Comparison of ENCODE assay signal across 21 cellular contexts in the genomic region with DNA sequence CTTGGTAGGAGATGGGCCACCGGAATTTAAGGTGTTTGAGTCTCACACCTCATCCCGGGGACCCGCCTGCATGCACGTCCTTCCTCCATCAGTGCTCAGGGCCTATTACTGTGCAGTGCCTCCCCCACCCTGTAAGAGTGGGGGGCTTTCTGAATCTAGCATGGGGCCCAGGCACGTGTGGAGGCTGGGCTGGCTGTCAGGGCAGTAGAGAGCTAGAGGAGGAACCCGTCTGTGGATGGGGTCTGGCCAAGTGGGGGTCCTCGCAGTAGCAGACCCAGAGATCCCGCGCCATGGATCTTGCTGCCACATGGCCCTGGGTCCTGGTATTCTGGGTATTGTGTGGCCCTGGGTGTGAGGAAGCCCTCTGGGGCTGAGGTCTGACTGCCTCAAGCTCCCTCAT.
"Had no signal": no experiment of that assay in that cellular context is flagged by ENCODE, and none has a peak within 500 bp of the region (broad histone marks: within the 10 kb centered on the region; RNA-seq: fewer than 3 reads in every experiment).

No MANE protein-coding gene starts in this region.

- DNase-seq: activated CD4-positive, alpha-beta T cell treated with anti-CD3 and anti-CD28 coated beads, Interleukin-2, amount 50 U/mL, for 1 hour; activated naive CD4-positive, alpha-beta T cell; activated naive CD8-positive, alpha-beta T cell treated with anti-CD3 and anti-CD28 coated beads for 36 hours; activated T-cell treated with anti-CD3 and anti-CD28 coated beads for 4 hours; amniotic stem cell; erythroblast; foreskin melanocyte; glutamatergic neuron; hypothalamus; stimulated activated naive CD8-positive, alpha-beta T cell treated with anti-CD3 and anti-CD28 coated beads, Interleukin-15, Interleukin-2, amounts not matched to agents 100 U/mL and 50 U/mL, for 24 hours; substantia nigra had no signal

- H3K9me3 Mint-ChIP-seq: activated naive CD8-positive, alpha-beta T cell treated with anti-CD3 and anti-CD28 coated beads for 36 hours; activated T-helper 1 cell treated with anti-CD3 and anti-CD28 coated beads, Interleukin-12 subunit alpha, Interleukin-12 subunit beta, Interleukin-2, Interleukin-4 antibody, amounts not matched to agents 30 ng/mL and 10 ng/mL and 1 ng/mL, durations not matched to agents 14 hours and 24 hours and 36 hours; neural crest cell; T-helper 1 cell treated with Interleukin-12 subunit alpha and Interleukin-12 subunit beta and Interleukin-4 antibody, amounts not matched to agents 30 μg/mL and 1 μg/mL, for 36 hours had no signal

- H3K9me3 ChIP-seq: left lung, tibial nerve, uterus had no signal

- H3K27me3 ChIP-seq: cardiac muscle cell, dorsolateral prefrontal cortex, tibial nerve, uterus had no signal

- H3K4me1 ChIP-seq: parathyroid adenoma had no signal

- H3K27ac Mint-ChIP-seq: activated naive CD8-positive, alpha-beta T cell treated with anti-CD3 and anti-CD28 coated beads for 36 hours; activated T-helper 1 cell treated with anti-CD3 and anti-CD28 coated beads, Interleukin-12 subunit alpha, Interleukin-12 subunit beta, Interleukin-2, Interleukin-4 antibody, amounts not matched to agents 30 ng/mL and 10 ng/mL and 1 ng/mL, durations not matched to agents 14 hours and 24 hours and 36 hours; T-helper 1 cell treated with Interleukin-12 subunit alpha and Interleukin-12 subunit beta and Interleukin-4 antibody, amounts not matched to agents 30 μg/mL and 1 μg/mL, for 36 hours had no signal

- H3K4me3 ChIP-seq: cardiac muscle cell, dorsolateral prefrontal cortex, left lung, tibial nerve, uterus had no signal

- H3K36me3 ChIP-seq: cardiac muscle cell, uterus had no signal

- ATAC-seq: activated CD4-positive, CD25-positive, alpha-beta regulatory T cell treated with anti-CD3 and anti-CD28 coated beads, Interleukin-2, amount 50 U/mL, for 24 hours; left lung; stimulated activated naive CD8-positive, alpha-beta T cell treated with anti-CD3 and anti-CD28 coated beads, Interleukin-15, Interleukin-2, amounts not matched to agents 100 U/mL and 50 U/mL, for 24 hours had no signal

- H3K27ac ChIP-seq: cardiac muscle cell, dorsolateral prefrontal cortex, left lung, parathyroid adenoma, tibial nerve, uterus had no signal

- H3K36me3 Mint-ChIP-seq: activated naive CD8-positive, alpha-beta T cell treated with anti-CD3 and anti-CD28 coated beads for 36 hours had no signal

- H3K4me3 Mint-ChIP-seq: activated naive CD8-positive, alpha-beta T cell treated with anti-CD3 and anti-CD28 coated beads for 36 hours; activated T-helper 1 cell treated with anti-CD3 and anti-CD28 coated beads, Interleukin-12 subunit alpha, Interleukin-12 subunit beta, Interleukin-2, Interleukin-4 antibody, amounts not matched to agents 30 ng/mL and 10 ng/mL and 1 ng/mL, durations not matched to agents 14 hours and 24 hours and 36 hours; neural crest cell; T-helper 1 cell treated with Interleukin-12 subunit alpha and Interleukin-12 subunit beta and Interleukin-4 antibody, amounts not matched to agents 30 μg/mL and 1 μg/mL, for 36 hours had no signal
